In genomic region chr1:53074313-53075154, GRCh38 we compare ENCODE assay signal across 17 cellular contexts. TPM values are rescaled to one million over a fixed set of nuclear protein-coding genes. Genes with fewer than 3 reads are reported as not detected.
DNase-seq lines count a peak whose midpoint lies in the region; ATAC-seq and TF ChIP-seq lines count a peak whose summit lies in the region.
"Had no signal": no experiment of that assay in that cellular context is flagged by ENCODE, and none has a peak within 500 bp of the region (broad histone marks: within the 10 kb centered on the region; RNA-seq: fewer than 3 reads in every experiment).

No MANE protein-coding gene starts in this region.

- no peak overlapping the region for H3K4me3 Mint-ChIP-seq in CD14-positive monocyte
- no peak overlapping the region for H3K4me3 Mint-ChIP-seq in WTC11
- no peak overlapping the region for H3K4me3 Mint-ChIP-seq in progenitor cell of endocrine pancreas (ENCODE audit: low read depth)
- H3K4me3 Mint-ChIP-seq: activated CD8-positive, alpha-beta T cell treated with anti-CD3 and anti-CD28 coated beads for 36 hours; memory B cell; nephron; stimulated activated naive CD8-positive, alpha-beta T cell treated with anti-CD3 and anti-CD28 coated beads, Interleukin-15, Interleukin-2, amounts not matched to agents 100 ng/mL and 50 ng/mL, for 24 hours; T-cell had no signal

- DNase-seq in CD14-positive monocyte (ENCODE audit: low spot score), result peak; percentile 11
- peak; percentile 7 for DNase-seq in WTC11 (ENCODE audit: low spot score)
- no peak for DNase-seq in right atrium auricular region (ENCODE audit: low spot score)
- no peak for DNase-seq in progenitor cell of endocrine pancreas (ENCODE audit: low spot score, unreplicated experiment)
- no peak for DNase-seq in brain microvascular endothelial cell
- no peak for DNase-seq in dermis blood vessel endothelial cell
- DNase-seq in HEK293T (ENCODE audit: extremely low spot score), result no peak
- no peak for DNase-seq in NCI-H1048 (lab: John Stamatoyannopoulos, UW)
- DNase-seq: activated CD8-positive, alpha-beta T cell treated with anti-CD3 and anti-CD28 coated beads for 36 hours; DND-41; stimulated activated CD4-positive, alpha-beta T cell treated with anti-CD3 and anti-CD28 coated beads, Interleukin-2, amount 100 ng/mL, for 24 hours had no signal

- H3K4me1 Mint-ChIP-seq in CD14-positive monocyte (no peaks in the 10 kb centered on the region), WTC11 (no peaks in the 10 kb centered on the region), progenitor cell of endocrine pancreas (ENCODE audit: low read depth) (no peaks in the 10 kb centered on the region)
- H3K4me1 Mint-ChIP-seq: memory B cell, nephron, T-cell had no signal

- no peak overlapping the region for H3K4me3 ChIP-seq in right atrium auricular region
- no peak overlapping the region for H3K4me3 ChIP-seq in brain microvascular endothelial cell (ENCODE audit: low read depth, low read length)
- H3K4me3 ChIP-seq: cardiac muscle cell had no signal

- H3K27ac ChIP-seq in right atrium auricular region (peak overlapping the region; percentile 23 to 47), brain microvascular endothelial cell (no peak overlapping the region)
- H3K27ac ChIP-seq: cardiac muscle cell had no signal

- no peak for ATAC-seq in WTC11
- ATAC-seq: activated CD8-positive, alpha-beta T cell treated with anti-CD3 and anti-CD28 coated beads for 36 hours; T-cell had no signal

- CTCF ChIA-PET in WTC11 (lab: Charles Lee), result no interaction called here
- CTCF ChIA-PET in HEK293T (lab: Yijun Ruan, JAX), result no interaction called here

- in situ Hi-C loops in brain microvascular endothelial cell (cut with HindIII; ENCODE audit: low pct_ligation_motif_present, low sequenced_read_pairs), result no loop called here

- no peaks in the 10 kb centered on the region for H3K27me3 ChIP-seq in right atrium auricular region
- no peaks in the 10 kb centered on the region for H3K27me3 ChIP-seq in brain microvascular endothelial cell (replicated peaks)
- H3K27me3 ChIP-seq: cardiac muscle cell had no signal

- H3K9me3 Mint-ChIP-seq in CD14-positive monocyte (no peaks in the 10 kb centered on the region), WTC11 (no peaks in the 10 kb centered on the region), progenitor cell of endocrine pancreas (ENCODE audit: low read depth) (no peaks in the 10 kb centered on the region)
- H3K9me3 Mint-ChIP-seq: activated CD8-positive, alpha-beta T cell treated with anti-CD3 and anti-CD28 coated beads for 36 hours; memory B cell; nephron; stimulated activated naive CD8-positive, alpha-beta T cell treated with anti-CD3 and anti-CD28 coated beads, Interleukin-15, Interleukin-2, amounts not matched to agents 100 ng/mL and 50 ng/mL, for 24 hours; T-cell had no signal

- H3K36me3 ChIP-seq in right atrium auricular region (no peaks in the 10 kb centered on the region), brain microvascular endothelial cell (replicated peaks) (no peaks in the 10 kb centered on the region)
- H3K36me3 ChIP-seq: cardiac muscle cell had no signal

- H3K27me3 Mint-ChIP-seq in CD14-positive monocyte (ENCODE audit: low read depth in 3 of 3) (peaks cover 0 to 2% (median 0%) of the 10 kb centered on the region in 3 donors), WTC11 (ENCODE audit: low read depth) (no peaks in the 10 kb centered on the region), progenitor cell of endocrine pancreas (peaks cover 42% of the 10 kb centered on the region)
- H3K27me3 Mint-ChIP-seq: activated CD8-positive, alpha-beta T cell treated with anti-CD3 and anti-CD28 coated beads for 36 hours; stimulated activated naive CD8-positive, alpha-beta T cell treated with anti-CD3 and anti-CD28 coated beads, Interleukin-15, Interleukin-2, amounts not matched to agents 100 ng/mL and 50 ng/mL, for 24 hours; T-cell had no signal

- no peaks in the 10 kb centered on the region for H3K9me3 ChIP-seq in right atrium auricular region

- H3K36me3 Mint-ChIP-seq in CD14-positive monocyte (no peaks in the 10 kb centered on the region), WTC11 (no peaks in the 10 kb centered on the region), progenitor cell of endocrine pancreas (ENCODE audit: insufficient read depth) (no peaks in the 10 kb centered on the region)
- H3K36me3 Mint-ChIP-seq: memory B cell, T-cell had no signal

- H3K27ac Mint-ChIP-seq in CD14-positive monocyte, result no peak overlapping the region
- H3K27ac Mint-ChIP-seq in WTC11, result no peak overlapping the region
- peak overlapping the region; percentile 77 for H3K27ac Mint-ChIP-seq in progenitor cell of endocrine pancreas
- H3K27ac Mint-ChIP-seq: activated CD8-positive, alpha-beta T cell treated with anti-CD3 and anti-CD28 coated beads for 36 hours; memory B cell; nephron; stimulated activated naive CD8-positive, alpha-beta T cell treated with anti-CD3 and anti-CD28 coated beads, Interleukin-15, Interleukin-2, amounts not matched to agents 100 ng/mL and 50 ng/mL, for 24 hours; T-cell had no signal

- intact Hi-C loops in CD14-positive monocyte (cut with micrococcal nuclease), result no loop called here

- POLR2A ChIA-PET in WTC11 (lab: Charles Lee) (no interaction called here), HEK293T (lab: Yijun Ruan, JAX) (interaction anchor here (0.6 kb wide), 1 partner anchor 193 kb away, joined by 3 read pairs; no protein-coding TSS in a partner anchor)

- no peaks in the 10 kb centered on the region for H3K4me1 ChIP-seq in right atrium auricular region

- TF ChIP-seq CTCF in CD14-positive monocyte (IDR thresholded peaks at IDR 0.05) (no peak), WTC11 (IDR thresholded peaks at IDR 0.05) (no peak), right atrium auricular region (IDR thresholded peaks at IDR 0.05) (no peak), progenitor cell of endocrine pancreas (IDR thresholded peaks at IDR 0.05; ENCODE audit: unreplicated experiment) (no peak), brain microvascular endothelial cell (IDR thresholded peaks at IDR 0.05; ENCODE audit: low read depth, low read length, missing control alignments) (no peak)

TF ChIP-seq in WTC11, 78 proteins besides CTCF, POLR2A, EP300 and RAD21:
- TF ChIP-seq NFATC4 (CRISPR knock-in tag; IDR thresholded peaks at IDR 0.05) (no peak), ATF1 (CRISPR knock-in tag; IDR thresholded peaks at IDR 0.05) (no peak)

TF ChIP-seq in HEK293T, 16 proteins besides CTCF, POLR2A, EP300 and RAD21:
- TF ChIP-seq, protein P1, sequence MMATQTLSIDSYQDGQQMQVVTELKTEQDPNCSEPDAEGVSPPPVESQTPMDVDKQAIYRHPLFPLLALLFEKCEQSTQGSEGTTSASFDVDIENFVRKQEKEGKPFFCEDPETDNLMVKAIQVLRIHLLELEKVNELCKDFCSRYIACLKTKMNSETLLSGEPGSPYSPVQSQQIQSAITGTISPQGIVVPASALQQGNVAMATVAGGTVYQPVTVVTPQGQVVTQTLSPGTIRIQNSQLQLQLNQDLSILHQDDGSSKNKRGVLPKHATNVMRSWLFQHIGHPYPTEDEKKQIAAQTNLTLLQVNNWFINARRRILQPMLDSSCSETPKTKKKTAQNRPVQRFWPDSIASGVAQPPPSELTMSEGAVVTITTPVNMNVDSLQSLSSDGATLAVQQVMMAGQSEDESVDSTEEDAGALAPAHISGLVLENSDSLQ (IDR thresholded peaks at IDR 0.05), result no peak
- TF ChIP-seq TARDBP (IDR thresholded peaks at IDR 0.05) (no peak), LEF1 (IDR thresholded peaks at IDR 0.05; ENCODE audit: borderline replicate concordance) (no peak), ARNT (IDR thresholded peaks at IDR 0.05) (no peak), ZNF384 (IDR thresholded peaks at IDR 0.05) (no peak), NFRKB (IDR thresholded peaks at IDR 0.05) (no peak), HDGF (IDR thresholded peaks at IDR 0.05; ENCODE audit: borderline replicate concordance) (no peak), FOXM1 (IDR thresholded peaks at IDR 0.05; ENCODE audit: borderline replicate concordance) (no peak), CTBP1 (IDR thresholded peaks at IDR 0.05; ENCODE audit: borderline replicate concordance) (no peak), ELF4 (IDR thresholded peaks at IDR 0.05) (no peak), BHLHE40 (IDR thresholded peaks at IDR 0.05; ENCODE audit: borderline replicate concordance) (no peak), SP1 (IDR thresholded peaks at IDR 0.05) (no peak), L3MBTL2 (conservative IDR thresholded peaks at IDR 0.05) (no peak), SUZ12 (IDR thresholded peaks at IDR 0.05) (no peak), FOXA1 (IDR thresholded peaks at IDR 0.05) (no peak), FOXK2 (IDR thresholded peaks at IDR 0.05) (no peak)

RNA-seq across cellular contexts. Expression of gene PODN, which starts 12.5 kb away (rescaled TPM):
- polyA plus RNA-seq in CD14-positive monocyte, result not detected
- 0.23 to 0.48 TPM (median 0.30 TPM) in 3 replicates for total RNA-seq in WTC11 (2021)
- total RNA-seq in right atrium auricular region, result 10 to 100 TPM; 44.1 to 47.2 TPM
- total RNA-seq in progenitor cell of endocrine pancreas, result 0.26 and 0.38 TPM in 2 replicates
- not detected in 2 replicates for total RNA-seq in dermis blood vessel endothelial cell
- total RNA-seq: activated CD8-positive, alpha-beta T cell treated with anti-CD3 and anti-CD28 coated beads for 36 hours; MCF 10A had no signal

Comparison
In these comparisons a context has a peak if more than half of its experiments do, and no peak if none do; other contexts are left out.
1. DNase-seq: peak in CD14-positive monocyte (single experiment) and WTC11 (single experiment); none in right atrium auricular region (single experiment), progenitor cell of endocrine pancreas (single experiment), brain microvascular endothelial cell (single experiment), dermis blood vessel endothelial cell (single experiment), HEK293T (single experiment) and NCI-H1048 (single experiment).
2. RNA of gene PODN, which starts 12.5 kb away (total RNA-seq): 44.1 to 47.2 TPM in right atrium auricular region; 0.23 to 0.48 TPM in WTC11, 0.26 to 0.38 TPM in progenitor cell of endocrine pancreas and not detected in dermis blood vessel endothelial cell; every median in the first group is over 10 times any median in the second.